In the genomic region with DNA sequence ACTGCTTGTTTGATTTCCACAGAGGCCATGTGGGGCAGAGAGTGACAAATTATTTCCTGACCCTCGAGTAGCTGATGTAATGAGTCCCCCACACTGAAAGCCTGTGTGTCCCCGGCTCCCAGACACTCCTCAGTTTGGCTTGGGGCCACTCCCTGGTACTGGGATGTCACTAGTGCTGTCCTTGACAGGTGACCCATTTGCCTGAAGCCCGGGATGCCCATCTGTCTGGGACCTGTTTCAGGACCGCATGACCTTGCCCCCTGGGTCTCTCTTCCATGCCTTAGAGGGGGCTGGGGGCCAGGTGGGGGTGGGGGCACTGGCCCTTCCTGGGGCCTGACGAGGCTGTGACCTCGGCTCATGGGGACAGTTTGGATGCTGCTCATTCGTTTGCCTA, we compare ENCODE assay signal across 20 cellular contexts. TPM values are rescaled to one million over a fixed set of nuclear protein-coding genes. Genes with fewer than 3 reads are reported as not detected.
"Had no signal": no experiment of that assay in that cellular context is flagged by ENCODE, and none has a peak within 500 bp of the region (broad histone marks: within the 10 kb centered on the region; RNA-seq: fewer than 3 reads in every experiment).

No MANE protein-coding gene starts in this region.

- ATAC-seq: activated T-cell treated with anti-CD3 and anti-CD28 coated beads, Interleukin-2, amount 50 U/mL, for 72 hours had no signal

- FAIRE-seq: endometrium, frontal cortex had no signal

- H3K36me3 Mint-ChIP-seq: activated naive CD8-positive, alpha-beta T cell treated with anti-CD3 and anti-CD28 coated beads for 36 hours; immature natural killer cell; memory B cell had no signal

- H3K36me3 ChIP-seq: colonic mucosa, neutrophil, sigmoid colon, spleen had no signal

- H3K9me3 ChIP-seq: colonic mucosa, neutrophil, sigmoid colon, spleen had no signal

- H3K9ac ChIP-seq: parathyroid adenoma had no signal

- H3K9me3 Mint-ChIP-seq: activated naive CD8-positive, alpha-beta T cell treated with anti-CD3 and anti-CD28 coated beads for 36 hours; activated T-cell treated with anti-CD3 and anti-CD28 coated beads, Interleukin-2, amount 50 U/mL, for 72 hours; immature natural killer cell; memory B cell; T-helper 1 cell treated with Interleukin-12 subunit alpha and Interleukin-12 subunit beta and Interleukin-4 antibody, amounts not matched to agents 30 μg/mL and 1 μg/mL, for 36 hours had no signal

- H2AFZ ChIP-seq: parathyroid adenoma had no signal

- H3K27me3 ChIP-seq: colonic mucosa had no signal

- H3K4me3 ChIP-seq: colonic mucosa, sigmoid colon, spleen had no signal

- H3K27ac Mint-ChIP-seq: activated naive CD8-positive, alpha-beta T cell treated with anti-CD3 and anti-CD28 coated beads for 36 hours; activated T-cell treated with anti-CD3 and anti-CD28 coated beads, Interleukin-2, amount 50 U/mL, for 72 hours; memory B cell; T-helper 1 cell treated with Interleukin-12 subunit alpha and Interleukin-12 subunit beta and Interleukin-4 antibody, amounts not matched to agents 30 μg/mL and 1 μg/mL, for 36 hours had no signal

- H3K4me3 Mint-ChIP-seq: activated naive CD8-positive, alpha-beta T cell treated with anti-CD3 and anti-CD28 coated beads for 36 hours; activated T-cell treated with anti-CD3 and anti-CD28 coated beads, Interleukin-2, amount 50 U/mL, for 72 hours; memory B cell; T-helper 1 cell treated with Interleukin-12 subunit alpha and Interleukin-12 subunit beta and Interleukin-4 antibody, amounts not matched to agents 30 μg/mL and 1 μg/mL, for 36 hours had no signal

- H3K4me1 ChIP-seq: parathyroid adenoma had no signal

- DNase-seq: activated CD4-positive, alpha-beta T cell treated with anti-CD3 and anti-CD28 coated beads for 1 hour; activated gamma-delta T cell treated with Interleukin-2 at 50 U/mL for 16 hours; activated naive CD8-positive, alpha-beta T cell treated with anti-CD3 and anti-CD28 coated beads for 36 hours; activated T-cell treated with anti-CD3 and anti-CD28 coated beads, Interleukin-2, amount 50 U/mL, for 72 hours; amniotic stem cell; colonic mucosa; head of caudate nucleus; immature natural killer cell; kidney glomerular epithelial cell; sigmoid colon; spleen; stimulated activated naive CD4-positive, alpha-beta T cell had no signal

- H3K27ac ChIP-seq: colonic mucosa, neutrophil, parathyroid adenoma, sigmoid colon, spleen, VCaP had no signal

- H3K79me2 ChIP-seq: parathyroid adenoma had no signal

RNA-seq across cellular contexts. Expression of a gene that starts 37.6 kb away (rescaled TPM):
- polyA plus RNA-seq: liver had no signal
